In the genomic region with DNA sequence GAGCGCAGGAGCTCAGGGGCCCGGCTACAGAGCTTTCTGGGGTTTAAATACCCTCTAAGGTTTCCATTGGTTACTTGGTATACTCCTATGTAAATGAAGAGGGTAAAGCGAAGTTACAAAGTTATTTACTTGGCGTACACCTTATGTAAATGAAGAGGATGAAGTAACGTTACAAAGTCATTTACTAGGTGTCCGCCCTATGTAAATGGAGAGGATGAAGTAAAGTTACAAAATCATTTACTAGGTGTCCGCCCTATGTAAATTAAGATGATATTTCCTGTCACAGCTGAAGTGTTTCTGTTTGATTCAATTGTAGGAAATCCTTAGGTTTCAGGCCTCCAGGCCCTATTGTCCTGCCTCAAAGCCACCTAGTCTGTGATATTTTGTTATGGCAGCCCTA, we compare ENCODE assay signal across 17 cellular contexts.
DNase-seq lines count a peak whose midpoint lies in the region; ATAC-seq, FAIRE-seq and TF ChIP-seq lines count a peak whose summit lies in the region.
"Had no signal": no experiment of that assay in that cellular context is flagged by ENCODE, and none has a peak within 500 bp of the region (broad histone marks: within the 10 kb centered on the region; RNA-seq: fewer than 3 reads in every experiment).

No MANE protein-coding gene starts in this region.

- no peaks in the 10 kb centered on the region for H4K20me1 ChIP-seq in MM.1S (ENCODE audit: insufficient read depth, low read length)

- CTCF ChIA-PET in A549 (lab: Yijun Ruan, JAX): no interaction called here

- no peak for TF ChIP-seq EP300 in A549 (IDR thresholded peaks at IDR 0.05)

- ATAC-seq in A549 (no peak), Right ventricle myocardium superior (ENCODE audit: poor library complexity) (no peak)
- ATAC-seq: GM12878 had no signal

- DNase-seq in A549 (ENCODE audit: low read depth in 1 of 2, low spot score in 1 of 2): no peak
- DNase-seq in DMS153 (lab: John Stamatoyannopoulos, UW): peak; percentile 9
- DNase-seq in MM.1S: peak; percentile 21
- no peak for DNase-seq in activated CD8-positive, alpha-beta memory T cell treated with anti-CD3 and anti-CD28 coated beads, Interleukin-2, amount 50 U/mL, for 4 hours
- DNase-seq in Right ventricle myocardium superior: no peak
- DNase-seq in activated CD8-positive, alpha-beta memory T cell treated with anti-CD3 and anti-CD28 coated beads, Interleukin-2, amount 50 U/mL, for 48 hours: no peak
- DNase-seq: AML-193; Caco-2; CD4-positive, alpha-beta T cell; DMS79 treated with DMSO at 0.1 percent for 48 hours; GM23248; KG1 had no signal

- TF ChIP-seq POLR2A in A549 (IDR thresholded peaks at IDR 0.05; ENCODE audit: low read length): no peak

- H3K9me3 ChIP-seq in A549 (no peaks in the 10 kb centered on the region), MM.1S (replicated peaks; ENCODE audit: insufficient read depth, low read length) (no peaks in the 10 kb centered on the region)
- H3K9me3 ChIP-seq: Caco-2, HAP-1 had no signal

- H3K4me1 ChIP-seq in A549: no peaks in the 10 kb centered on the region
- H3K4me1 ChIP-seq in MM.1S (ENCODE audit: low read length): no peaks in the 10 kb centered on the region
- H3K4me1 ChIP-seq: Caco-2, HAP-1 had no signal

- no peaks in the 10 kb centered on the region for H3F3A ChIP-seq in MM.1S (ENCODE audit: insufficient read depth, low read length)

- no peaks in the 10 kb centered on the region for H3K36me3 ChIP-seq in MM.1S (replicated peaks; ENCODE audit: insufficient read depth, low read length)
- H3K36me3 ChIP-seq: HAP-1 had no signal

- no peaks in the 10 kb centered on the region for H3K79me2 ChIP-seq in MM.1S (ENCODE audit: low read length)

- H3K27me3 ChIP-seq in MM.1S (replicated peaks; ENCODE audit: insufficient read depth, low read length): no peaks in the 10 kb centered on the region

- intact Hi-C loops in Right ventricle myocardium superior (cut with DNase I): no loop called here

- H3K27ac ChIP-seq in A549 (no peak overlapping the region), MM.1S (ENCODE audit: low read length) (no peak overlapping the region; the same call in 1 of the 2 replicates)
- H3K27ac ChIP-seq: C4-2B, GM23248 had no signal

- WGBS in A549 (ENCODE audit: missing lambda C conversion rate): 13% methylated on average over 7 of the region's 7 CpGs

- no peak for TF ChIP-seq RAD21 in A549 (conservative IDR thresholded peaks at IDR 0.05 in 1 of 2, IDR thresholded peaks at IDR 0.05 in 1 of 2)

- peak overlapping the region; percentile 55; the same call in 1 of the 2 replicates for H2AFZ ChIP-seq in MM.1S (ENCODE audit: low read length)
- H2AFZ ChIP-seq: GM23248 had no signal

- FAIRE-seq in A549 (lab: Jason Lieb, UNC): no peak
- FAIRE-seq: D721Med, GM12878 had no signal

- H3K4me3 ChIP-seq in A549 (no peak overlapping the region), MM.1S (ENCODE audit: low read length) (peak overlapping the region; percentile 28), WI38 (ENCODE audit: low read depth, low read length) (peak overlapping the region; percentile 21; the same call in 1 of the 2 replicates)
- H3K4me3 ChIP-seq: GM12878, GM23248, HAP-1 had no signal

- H3K9ac ChIP-seq in MM.1S (ENCODE audit: low read length): no peak overlapping the region
- H3K9ac ChIP-seq: GM23248 had no signal

- H3K9me2 ChIP-seq in MM.1S (replicated peaks; ENCODE audit: insufficient read depth, low read length): no peaks in the 10 kb centered on the region

- TF ChIP-seq CTCF in A549 (IDR thresholded peaks at IDR 0.05) (no peak), MM.1S (IDR thresholded peaks at IDR 0.05; ENCODE audit: low read length) (no peak), WI38 (IDR thresholded peaks at IDR 0.05; ENCODE audit: low read depth, low read length) (no peak)

- H3K4me2 ChIP-seq in A549 (peak overlapping the region; percentile 16; the same call in 2 of the 3 replicates), MM.1S (ENCODE audit: low read depth, low read length) (peak overlapping the region; percentile 44)

- POLR2A ChIA-PET in A549 (lab: Yijun Ruan, JAX): no interaction called here

TF ChIP-seq in A549, 52 proteins besides CTCF, POLR2A, EP300 and RAD21:
- no peak for TF ChIP-seq ZSCAN20 (CRISPR knock-in tag; IDR thresholded peaks at IDR 0.05)
- no peak for TF ChIP-seq CHD2 (IDR thresholded peaks at IDR 0.05; ENCODE audit: low read length, partially characterized antibody)
- TF ChIP-seq ESRRA (IDR thresholded peaks at IDR 0.05; ENCODE audit: borderline replicate concordance, low read length): no peak
- TF ChIP-seq KDM5A (IDR thresholded peaks at IDR 0.05): no peak
- TF ChIP-seq CHD4 (IDR thresholded peaks at IDR 0.05; ENCODE audit: borderline replicate concordance): no peak
- TF ChIP-seq SREBF2 (IDR thresholded peaks at IDR 0.05): no peak
- no peak for TF ChIP-seq HOXB13 (CRISPR knock-in tag; IDR thresholded peaks at IDR 0.05; ENCODE audit: low read depth)
- no peak for TF ChIP-seq ZNF302 (CRISPR knock-in tag; IDR thresholded peaks at IDR 0.05)
- TF ChIP-seq JUNB (IDR thresholded peaks at IDR 0.05): no peak
- no peak for TF ChIP-seq BHLHE40 (IDR thresholded peaks at IDR 0.05; ENCODE audit: low read depth, low read length)
- no peak for TF ChIP-seq HOXB5 (CRISPR knock-in tag; IDR thresholded peaks at IDR 0.05)
- TF ChIP-seq, protein P1, sequence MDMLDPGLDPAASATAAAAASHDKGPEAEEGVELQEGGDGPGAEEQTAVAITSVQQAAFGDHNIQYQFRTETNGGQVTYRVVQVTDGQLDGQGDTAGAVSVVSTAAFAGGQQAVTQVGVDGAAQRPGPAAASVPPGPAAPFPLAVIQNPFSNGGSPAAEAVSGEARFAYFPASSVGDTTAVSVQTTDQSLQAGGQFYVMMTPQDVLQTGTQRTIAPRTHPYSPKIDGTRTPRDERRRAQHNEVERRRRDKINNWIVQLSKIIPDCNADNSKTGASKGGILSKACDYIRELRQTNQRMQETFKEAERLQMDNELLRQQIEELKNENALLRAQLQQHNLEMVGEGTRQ (IDR thresholded peaks at IDR 0.05): no peak
- TF ChIP-seq, protein P2, sequence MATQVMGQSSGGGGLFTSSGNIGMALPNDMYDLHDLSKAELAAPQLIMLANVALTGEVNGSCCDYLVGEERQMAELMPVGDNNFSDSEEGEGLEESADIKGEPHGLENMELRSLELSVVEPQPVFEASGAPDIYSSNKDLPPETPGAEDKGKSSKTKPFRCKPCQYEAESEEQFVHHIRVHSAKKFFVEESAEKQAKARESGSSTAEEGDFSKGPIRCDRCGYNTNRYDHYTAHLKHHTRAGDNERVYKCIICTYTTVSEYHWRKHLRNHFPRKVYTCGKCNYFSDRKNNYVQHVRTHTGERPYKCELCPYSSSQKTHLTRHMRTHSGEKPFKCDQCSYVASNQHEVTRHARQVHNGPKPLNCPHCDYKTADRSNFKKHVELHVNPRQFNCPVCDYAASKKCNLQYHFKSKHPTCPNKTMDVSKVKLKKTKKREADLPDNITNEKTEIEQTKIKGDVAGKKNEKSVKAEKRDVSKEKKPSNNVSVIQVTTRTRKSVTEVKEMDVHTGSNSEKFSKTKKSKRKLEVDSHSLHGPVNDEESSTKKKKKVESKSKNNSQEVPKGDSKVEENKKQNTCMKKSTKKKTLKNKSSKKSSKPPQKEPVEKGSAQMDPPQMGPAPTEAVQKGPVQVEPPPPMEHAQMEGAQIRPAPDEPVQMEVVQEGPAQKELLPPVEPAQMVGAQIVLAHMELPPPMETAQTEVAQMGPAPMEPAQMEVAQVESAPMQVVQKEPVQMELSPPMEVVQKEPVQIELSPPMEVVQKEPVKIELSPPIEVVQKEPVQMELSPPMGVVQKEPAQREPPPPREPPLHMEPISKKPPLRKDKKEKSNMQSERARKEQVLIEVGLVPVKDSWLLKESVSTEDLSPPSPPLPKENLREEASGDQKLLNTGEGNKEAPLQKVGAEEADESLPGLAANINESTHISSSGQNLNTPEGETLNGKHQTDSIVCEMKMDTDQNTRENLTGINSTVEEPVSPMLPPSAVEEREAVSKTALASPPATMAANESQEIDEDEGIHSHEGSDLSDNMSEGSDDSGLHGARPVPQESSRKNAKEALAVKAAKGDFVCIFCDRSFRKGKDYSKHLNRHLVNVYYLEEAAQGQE (IDR thresholded peaks at IDR 0.05): no peak
TF ChIP-seq in A549: peak in this region for 0.

Comparison
In these comparisons a context has a peak if more than half of its experiments do, and no peak if none do; other contexts are left out.
1. DNase-seq: peak in DMS153 (single experiment) and MM.1S (single experiment); none in A549 (0 of 2), activated CD8-positive, alpha-beta memory T cell treated with anti-CD3 and anti-CD28 coated beads, Interleukin-2, amount 50 U/mL, for 4 hours (single experiment), Right ventricle myocardium superior (single experiment) and activated CD8-positive, alpha-beta memory T cell treated with anti-CD3 and anti-CD28 coated beads, Interleukin-2, amount 50 U/mL, for 48 hours (single experiment).